ENCODE assay signal across 1 cellular context in genomic region chr7:87140271-87140748, GRCh38.
TF ChIP-seq lines count a peak whose summit lies in the region.

No MANE protein-coding gene starts in this region.

TF ChIP-seq in HepG2, 621 proteins besides CTCF, POLR2A, EP300 and RAD21 (continued from another document and continues in another):
- TF ChIP-seq, protein P1, sequence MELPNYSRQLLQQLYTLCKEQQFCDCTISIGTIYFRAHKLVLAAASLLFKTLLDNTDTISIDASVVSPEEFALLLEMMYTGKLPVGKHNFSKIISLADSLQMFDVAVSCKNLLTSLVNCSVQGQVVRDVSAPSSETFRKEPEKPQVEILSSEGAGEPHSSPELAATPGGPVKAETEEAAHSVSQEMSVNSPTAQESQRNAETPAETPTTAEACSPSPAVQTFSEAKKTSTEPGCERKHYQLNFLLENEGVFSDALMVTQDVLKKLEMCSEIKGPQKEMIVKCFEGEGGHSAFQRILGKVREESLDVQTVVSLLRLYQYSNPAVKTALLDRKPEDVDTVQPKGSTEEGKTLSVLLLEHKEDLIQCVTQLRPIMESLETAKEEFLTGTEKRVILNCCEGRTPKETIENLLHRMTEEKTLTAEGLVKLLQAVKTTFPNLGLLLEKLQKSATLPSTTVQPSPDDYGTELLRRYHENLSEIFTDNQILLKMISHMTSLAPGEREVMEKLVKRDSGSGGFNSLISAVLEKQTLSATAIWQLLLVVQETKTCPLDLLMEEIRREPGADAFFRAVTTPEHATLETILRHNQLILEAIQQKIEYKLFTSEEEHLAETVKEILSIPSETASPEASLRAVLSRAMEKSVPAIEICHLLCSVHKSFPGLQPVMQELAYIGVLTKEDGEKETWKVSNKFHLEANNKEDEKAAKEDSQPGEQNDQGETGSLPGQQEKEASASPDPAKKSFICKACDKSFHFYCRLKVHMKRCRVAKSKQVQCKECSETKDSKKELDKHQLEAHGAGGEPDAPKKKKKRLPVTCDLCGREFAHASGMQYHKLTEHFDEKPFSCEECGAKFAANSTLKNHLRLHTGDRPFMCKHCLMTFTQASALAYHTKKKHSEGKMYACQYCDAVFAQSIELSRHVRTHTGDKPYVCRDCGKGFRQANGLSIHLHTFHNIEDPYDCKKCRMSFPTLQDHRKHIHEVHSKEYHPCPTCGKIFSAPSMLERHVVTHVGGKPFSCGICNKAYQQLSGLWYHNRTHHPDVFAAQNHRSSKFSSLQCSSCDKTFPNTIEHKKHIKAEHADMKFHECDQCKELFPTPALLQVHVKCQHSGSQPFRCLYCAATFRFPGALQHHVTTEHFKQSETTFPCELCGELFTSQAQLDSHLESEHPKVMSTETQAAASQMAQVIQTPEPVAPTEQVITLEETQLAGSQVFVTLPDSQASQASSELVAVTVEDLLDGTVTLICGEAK (IDR thresholded peaks at IDR 0.05): no peak
- TF ChIP-seq, protein P1 (CRISPR knock-in tag; IDR thresholded peaks at IDR 0.05): no peak
- TF ChIP-seq, protein P2, sequence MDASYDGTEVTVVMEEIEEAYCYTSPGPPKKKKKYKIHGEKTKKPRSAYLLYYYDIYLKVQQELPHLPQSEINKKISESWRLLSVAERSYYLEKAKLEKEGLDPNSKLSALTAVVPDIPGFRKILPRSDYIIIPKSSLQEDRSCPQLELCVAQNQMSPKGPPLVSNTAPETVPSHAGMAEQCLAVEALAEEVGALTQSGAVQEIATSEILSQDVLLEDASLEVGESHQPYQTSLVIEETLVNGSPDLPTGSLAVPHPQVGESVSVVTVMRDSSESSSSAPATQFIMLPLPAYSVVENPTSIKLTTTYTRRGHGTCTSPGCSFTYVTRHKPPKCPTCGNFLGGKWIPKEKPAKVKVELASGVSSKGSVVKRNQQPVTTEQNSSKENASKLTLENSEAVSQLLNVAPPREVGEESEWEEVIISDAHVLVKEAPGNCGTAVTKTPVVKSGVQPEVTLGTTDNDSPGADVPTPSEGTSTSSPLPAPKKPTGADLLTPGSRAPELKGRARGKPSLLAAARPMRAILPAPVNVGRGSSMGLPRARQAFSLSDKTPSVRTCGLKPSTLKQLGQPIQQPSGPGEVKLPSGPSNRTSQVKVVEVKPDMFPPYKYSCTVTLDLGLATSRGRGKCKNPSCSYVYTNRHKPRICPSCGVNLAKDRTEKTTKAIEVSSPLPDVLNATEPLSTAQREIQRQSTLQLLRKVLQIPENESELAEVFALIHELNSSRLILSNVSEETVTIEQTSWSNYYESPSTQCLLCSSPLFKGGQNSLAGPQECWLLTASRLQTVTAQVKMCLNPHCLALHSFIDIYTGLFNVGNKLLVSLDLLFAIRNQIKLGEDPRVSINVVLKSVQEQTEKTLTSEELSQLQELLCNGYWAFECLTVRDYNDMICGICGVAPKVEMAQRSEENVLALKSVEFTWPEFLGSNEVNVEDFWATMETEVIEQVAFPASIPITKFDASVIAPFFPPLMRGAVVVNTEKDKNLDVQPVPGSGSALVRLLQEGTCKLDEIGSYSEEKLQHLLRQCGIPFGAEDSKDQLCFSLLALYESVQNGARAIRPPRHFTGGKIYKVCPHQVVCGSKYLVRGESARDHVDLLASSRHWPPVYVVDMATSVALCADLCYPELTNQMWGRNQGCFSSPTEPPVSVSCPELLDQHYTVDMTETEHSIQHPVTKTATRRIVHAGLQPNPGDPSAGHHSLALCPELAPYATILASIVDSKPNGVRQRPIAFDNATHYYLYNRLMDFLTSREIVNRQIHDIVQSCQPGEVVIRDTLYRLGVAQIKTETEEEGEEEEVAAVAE (CRISPR knock-in tag; IDR thresholded peaks at IDR 0.05; ENCODE audit: borderline replicate concordance): no peak
- TF ChIP-seq ZNF558 (CRISPR knock-in tag; IDR thresholded peaks at IDR 0.05; ENCODE audit: borderline replicate concordance): no peak
- TF ChIP-seq RBM22 (optimal IDR thresholded peaks at IDR 0.05; ENCODE audit: low read length): no peak
- TF ChIP-seq TBX2 (CRISPR knock-in tag; IDR thresholded peaks at IDR 0.05; ENCODE audit: borderline replicate concordance): no peak
- no peak for TF ChIP-seq ZNF749 (CRISPR knock-in tag; IDR thresholded peaks at IDR 0.05; ENCODE audit: borderline replicate concordance)
- TF ChIP-seq ZNF264 (CRISPR knock-in tag; IDR thresholded peaks at IDR 0.05): no peak
- peak; percentile 66 for TF ChIP-seq SAP130 (CRISPR knock-in tag; IDR thresholded peaks at IDR 0.05; ENCODE audit: low read depth)
- no peak for TF ChIP-seq LBX2 (CRISPR knock-in tag; IDR thresholded peaks at IDR 0.05; ENCODE audit: borderline replicate concordance)
- no peak for TF ChIP-seq ZNF589 (CRISPR knock-in tag; conservative IDR thresholded peaks at IDR 0.05)
- no peak for TF ChIP-seq ZNF24 (IDR thresholded peaks at IDR 0.05)
- TF ChIP-seq POGZ (CRISPR knock-in tag; IDR thresholded peaks at IDR 0.05): no peak
- TF ChIP-seq ZNF296 (CRISPR knock-in tag; conservative IDR thresholded peaks at IDR 0.05): no peak
- TF ChIP-seq ZNF782 (CRISPR knock-in tag; IDR thresholded peaks at IDR 0.05; ENCODE audit: borderline replicate concordance): no peak
- no peak for TF ChIP-seq HNF1A (IDR thresholded peaks at IDR 0.05; ENCODE audit: low read depth)
- no peak for TF ChIP-seq HNF1A (CRISPR knock-in tag; IDR thresholded peaks at IDR 0.05; ENCODE audit: borderline replicate concordance)
- TF ChIP-seq ZNF709 (CRISPR knock-in tag; IDR thresholded peaks at IDR 0.05): no peak
- TF ChIP-seq ZNF230 (CRISPR knock-in tag; IDR thresholded peaks at IDR 0.05): no peak
- TF ChIP-seq, protein P3, sequence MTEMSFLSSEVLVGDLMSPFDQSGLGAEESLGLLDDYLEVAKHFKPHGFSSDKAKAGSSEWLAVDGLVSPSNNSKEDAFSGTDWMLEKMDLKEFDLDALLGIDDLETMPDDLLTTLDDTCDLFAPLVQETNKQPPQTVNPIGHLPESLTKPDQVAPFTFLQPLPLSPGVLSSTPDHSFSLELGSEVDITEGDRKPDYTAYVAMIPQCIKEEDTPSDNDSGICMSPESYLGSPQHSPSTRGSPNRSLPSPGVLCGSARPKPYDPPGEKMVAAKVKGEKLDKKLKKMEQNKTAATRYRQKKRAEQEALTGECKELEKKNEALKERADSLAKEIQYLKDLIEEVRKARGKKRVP (CRISPR knock-in tag; IDR thresholded peaks at IDR 0.05): peak in 1 of 2 experiments; percentile 68; a peak in 2 of 4 replicates
- TF ChIP-seq ASH2L (IDR thresholded peaks at IDR 0.05; ENCODE audit: insufficient read length, low read depth, low read length): no peak
- no peak for TF ChIP-seq FOXP1 (IDR thresholded peaks at IDR 0.05)
- TF ChIP-seq FOXP1 (CRISPR knock-in tag; IDR thresholded peaks at IDR 0.05): peak; percentile 26; the same call in 1 of the 2 replicates
- TF ChIP-seq, protein P4, sequence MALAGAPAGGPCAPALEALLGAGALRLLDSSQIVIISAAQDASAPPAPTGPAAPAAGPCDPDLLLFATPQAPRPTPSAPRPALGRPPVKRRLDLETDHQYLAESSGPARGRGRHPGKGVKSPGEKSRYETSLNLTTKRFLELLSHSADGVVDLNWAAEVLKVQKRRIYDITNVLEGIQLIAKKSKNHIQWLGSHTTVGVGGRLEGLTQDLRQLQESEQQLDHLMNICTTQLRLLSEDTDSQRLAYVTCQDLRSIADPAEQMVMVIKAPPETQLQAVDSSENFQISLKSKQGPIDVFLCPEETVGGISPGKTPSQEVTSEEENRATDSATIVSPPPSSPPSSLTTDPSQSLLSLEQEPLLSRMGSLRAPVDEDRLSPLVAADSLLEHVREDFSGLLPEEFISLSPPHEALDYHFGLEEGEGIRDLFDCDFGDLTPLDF (CRISPR knock-in tag; IDR thresholded peaks at IDR 0.05): no peak
- TF ChIP-seq YEATS4 (CRISPR knock-in tag; IDR thresholded peaks at IDR 0.05; ENCODE audit: borderline replicate concordance): no peak
- no peak for TF ChIP-seq ZNF619 (CRISPR knock-in tag; IDR thresholded peaks at IDR 0.05)
- TF ChIP-seq ZNF652 (CRISPR knock-in tag; IDR thresholded peaks at IDR 0.05; ENCODE audit: borderline replicate concordance, low read depth): no peak
- TF ChIP-seq ZNF501 (CRISPR knock-in tag; IDR thresholded peaks at IDR 0.05): no peak
- TF ChIP-seq ZZZ3 (CRISPR knock-in tag; IDR thresholded peaks at IDR 0.05; ENCODE audit: borderline replicate concordance): no peak
- TF ChIP-seq MLLT10 (CRISPR knock-in tag; IDR thresholded peaks at IDR 0.05): no peak
- no peak for TF ChIP-seq EZH2 (conservative IDR thresholded peaks at IDR 0.05; ENCODE audit: low read depth, low read length)
